23 cellular contexts compared by ENCODE assay signal in genomic region chr15:60773893-60774292, GRCh38.
"Had no signal": no experiment of that assay in that cellular context is flagged by ENCODE, and none has a peak within 500 bp of the region (broad histone marks: within the 10 kb centered on the region; RNA-seq: fewer than 3 reads in every experiment).

No MANE protein-coding gene starts in this region.

- DNase-seq: activated CD4-positive, alpha-beta T cell treated with anti-CD3 and anti-CD28 coated beads, Interleukin-2, amount 50 U/mL, for 1 hour; activated CD4-positive, CD25-positive, alpha-beta regulatory T cell treated with anti-CD3 and anti-CD28 coated beads, Interleukin-2, amount 50 U/mL, for 72 hours; activated gamma-delta T cell; activated T-cell treated with anti-CD3 and anti-CD28 coated beads for 4 hours; anterior cingulate cortex; body of pancreas; cortex of kidney; effector memory CD8-positive, alpha-beta T cell; erythroblast; head of caudate nucleus; hippocampal formation; kidney; natural killer cell; occipital lobe; right cardiac atrium; stimulated activated CD4-positive, alpha-beta T cell treated with anti-CD3 and anti-CD28 coated beads, Interleukin-12 subunit alpha, Interleukin-12 subunit beta, amount 100 ng/mL, for 4 hours; stimulated activated CD4-positive, alpha-beta T cell treated with anti-CD3 and anti-CD28 coated beads, Interleukin-4, amount 100 ng/mL, for 1 hour; stimulated activated naive CD8-positive, alpha-beta T cell treated with anti-CD3 and anti-CD28 coated beads, Interleukin-15, Interleukin-2, amounts not matched to agents 100 U/mL and 50 U/mL, for 24 hours; T-helper 9 cell; testis; transverse colon had no signal

- H3K4me3 ChIP-seq: body of pancreas, cardiac muscle cell, neural progenitor cell, testis, transverse colon had no signal

- ATAC-seq: body of pancreas; effector memory CD8-positive, alpha-beta T cell; natural killer cell; right cardiac atrium; stimulated activated naive CD8-positive, alpha-beta T cell treated with anti-CD3 and anti-CD28 coated beads, Interleukin-15, Interleukin-2, amounts not matched to agents 100 U/mL and 50 U/mL, for 24 hours had no signal
